ENCODE assay signal across 19 cellular contexts in the genomic region with DNA sequence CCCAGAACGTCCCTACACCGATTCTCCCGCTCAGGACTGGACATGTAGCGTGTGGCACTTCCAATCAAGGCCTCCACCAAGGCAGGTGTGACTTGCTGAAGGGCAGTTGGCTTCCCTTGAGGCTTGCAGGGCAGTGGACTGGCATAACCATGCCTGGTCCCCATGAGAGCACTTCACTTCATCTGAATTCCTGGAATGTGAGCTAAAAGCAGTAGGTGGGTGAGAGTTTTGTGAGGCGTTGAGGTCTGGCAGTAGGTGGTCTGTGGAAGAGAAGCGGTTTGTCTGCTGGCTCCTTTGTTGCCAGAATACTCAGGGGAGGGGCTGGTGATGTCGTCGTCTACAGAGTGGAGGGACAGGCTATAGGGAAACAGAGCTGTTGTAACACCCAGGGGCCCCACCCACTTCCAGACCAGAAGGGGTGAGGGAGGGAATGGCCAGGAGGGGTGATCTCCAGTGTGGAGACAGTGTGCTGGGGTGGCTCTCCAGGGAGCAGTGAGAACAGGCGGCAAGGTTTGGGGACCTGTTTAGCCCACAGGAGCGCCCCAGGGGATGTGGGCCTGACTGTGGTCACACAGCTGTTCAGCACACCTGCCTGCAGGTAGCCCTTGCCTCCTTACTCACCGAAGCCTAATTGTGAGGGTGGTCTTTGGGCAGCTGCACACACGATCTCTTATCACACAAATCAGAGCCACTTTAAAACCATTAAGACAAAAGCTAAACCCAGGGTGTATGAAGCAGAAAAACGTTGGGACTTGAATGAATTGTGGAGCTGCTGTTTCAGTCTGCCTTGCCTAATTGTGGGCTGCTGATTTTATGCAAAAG. TPM values are rescaled to one million over a fixed set of nuclear protein-coding genes. Genes with fewer than 3 reads are reported as not detected.
DNase-seq lines count a peak whose midpoint lies in the region; ATAC-seq, FAIRE-seq and TF ChIP-seq lines count a peak whose summit lies in the region.
"Had no signal": no experiment of that assay in that cellular context is flagged by ENCODE, and none has a peak within 500 bp of the region (broad histone marks: within the 10 kb centered on the region; RNA-seq: fewer than 3 reads in every experiment).

No MANE protein-coding gene starts in this region.

- H3K27me3 Mint-ChIP-seq in stimulated activated naive CD8-positive, alpha-beta T cell treated with anti-CD3 and anti-CD28 coated beads, Interleukin-15, amount 100 ng/mL, for 72 hours: no peaks in the 10 kb centered on the region
- H3K27me3 Mint-ChIP-seq: central memory CD8-positive, alpha-beta T cell had no signal

- H3K4me3 ChIP-seq in K562 (no peak overlapping the region), body of pancreas (no peak overlapping the region)
- H3K4me3 ChIP-seq: GM12878, lung had no signal

- no peaks in the 10 kb centered on the region for H3K79me2 ChIP-seq in K562 (ENCODE audit: control insufficient read depth, insufficient read depth, low read length)

- H3K4me1 ChIP-seq in K562 (replicated peaks in 1 of 2; ENCODE audit: control insufficient read depth in 2 of 2, insufficient read depth in 2 of 2, low read length in 2 of 2) (peaks cover 0 to under 1% of the 10 kb centered on the region in 2 experiments; a peak in 1 of 5 replicates), body of pancreas (no peaks in the 10 kb centered on the region)

- intact Hi-C loops in K562 (cut with micrococcal nuclease): no loop called here
- intact Hi-C loops in body of pancreas (cut with DNase I): no loop called here

- no peak for FAIRE-seq in K562 (lab: Jason Lieb, UNC)
- FAIRE-seq: G401.6, GM12878 had no signal

- H3K9me3 ChIP-seq in K562 (replicated peaks; ENCODE audit: control insufficient read depth, insufficient read depth, low read depth, low read length): no peaks in the 10 kb centered on the region
- H3K9me3 ChIP-seq in body of pancreas: no peaks in the 10 kb centered on the region

- H3K4me1 Mint-ChIP-seq in stimulated activated naive CD8-positive, alpha-beta T cell treated with anti-CD3 and anti-CD28 coated beads, Interleukin-15, amount 100 ng/mL, for 72 hours: no peaks in the 10 kb centered on the region
- H3K4me1 Mint-ChIP-seq: activated B cell treated with CpG ODN at 0.5 μM for 24 hours; central memory CD8-positive, alpha-beta T cell had no signal

- DNase-seq in stimulated activated naive CD8-positive, alpha-beta T cell treated with anti-CD3 and anti-CD28 coated beads, Interleukin-15, amount 100 ng/mL, for 72 hours: no peak
- DNase-seq in stimulated activated naive CD8-positive, alpha-beta T cell treated with anti-CD3 and anti-CD28 coated beads, Interleukin-15, Interleukin-2, amounts not matched to agents 100 U/mL and 50 U/mL, for 24 hours: no peak
- DNase-seq in K562 (ENCODE audit: extremely low read depth in 1 of 4, low spot score in 3 of 4) (peak in 2 of 4 experiments; percentile 11 to 25), left kidney (ENCODE audit: low read depth, low spot score) (peak; percentile 34), body of pancreas (no peak), cerebellum (ENCODE audit: low spot score) (no peak), 8988T (no peak)
- DNase-seq: activated B cell treated with CpG ODN at 0.5 μM for 24 hours; GOT3; naive thymus-derived CD8-positive, alpha-beta T cell; NCI-H2227 treated with DMSO at 0.1 percent for 48 hours; SHP77 treated with DMSO at 0.1 percent for 48 hours; T-helper 2 cell had no signal

- peak overlapping the region in 1 of 2 donors; percentile 28 for H3K27ac Mint-ChIP-seq in stimulated activated naive CD8-positive, alpha-beta T cell treated with anti-CD3 and anti-CD28 coated beads, Interleukin-15, amount 100 ng/mL, for 72 hours
- H3K27ac Mint-ChIP-seq: activated B cell treated with CpG ODN at 0.5 μM for 24 hours; activated T-helper 2 cell treated with anti-CD3 and anti-CD28 coated beads, Interferon-gamma antibody, Interleukin-2, Interleukin-4, amounts not matched to agents 10 μg/mL and 5 μg/mL and 100 μg/mL, durations not matched to agents 14 hours and 24 hours and 36 hours; naive thymus-derived CD8-positive, alpha-beta T cell had no signal

- H3K4me3 Mint-ChIP-seq in stimulated activated naive CD8-positive, alpha-beta T cell treated with anti-CD3 and anti-CD28 coated beads, Interleukin-15, amount 100 ng/mL, for 72 hours: no peak overlapping the region
- H3K4me3 Mint-ChIP-seq: activated B cell treated with CpG ODN at 0.5 μM for 24 hours; central memory CD8-positive, alpha-beta T cell; naive thymus-derived CD8-positive, alpha-beta T cell had no signal

- H2AFZ ChIP-seq in K562 (ENCODE audit: low read depth, low read length): no peak overlapping the region

- peak; percentile 45 for ATAC-seq in stimulated activated naive CD8-positive, alpha-beta T cell treated with anti-CD3 and anti-CD28 coated beads, Interleukin-15, amount 100 ng/mL, for 72 hours
- no peak for ATAC-seq in stimulated activated naive CD8-positive, alpha-beta T cell treated with anti-CD3 and anti-CD28 coated beads, Interleukin-15, Interleukin-2, amounts not matched to agents 100 U/mL and 50 U/mL, for 24 hours
- ATAC-seq in K562 (peak; percentile 83), HG02981 (IDR thresholded peaks at IDR 0.05; ENCODE audit: unreplicated experiment) (no peak), body of pancreas (no peak)
- ATAC-seq: GM12878; naive thymus-derived CD8-positive, alpha-beta T cell had no signal

- CTCF ChIA-PET in K562 (lab: Yijun Ruan, JAX; ENCODE audit: low intra/inter-chr PET ratio): no interaction called here

- TF ChIP-seq EP300 in K562 (IDR thresholded peaks at IDR 0.05; ENCODE audit: low read length): no peak

- POLR2A ChIA-PET in K562 (lab: Yijun Ruan, JAX): interaction anchor here (0.7 kb wide), 1 partner anchor 16 kb away, joined by 3 read pairs; no protein-coding TSS in a partner anchor

- H3K27me3 ChIP-seq in K562 (ENCODE audit: control insufficient read depth in 2 of 2, insufficient read depth in 2 of 2, low read length in 2 of 2) (peaks cover 12 to 25% of the 10 kb centered on the region in 2 experiments; a peak in 3 of 5 replicates), body of pancreas (no peaks in the 10 kb centered on the region)

- H3K9me3 Mint-ChIP-seq in stimulated activated naive CD8-positive, alpha-beta T cell treated with anti-CD3 and anti-CD28 coated beads, Interleukin-15, amount 100 ng/mL, for 72 hours: no peaks in the 10 kb centered on the region
- H3K9me3 Mint-ChIP-seq: activated B cell treated with CpG ODN at 0.5 μM for 24 hours; activated T-helper 2 cell treated with anti-CD3 and anti-CD28 coated beads, Interferon-gamma antibody, Interleukin-2, Interleukin-4, amounts not matched to agents 10 μg/mL and 5 μg/mL and 100 μg/mL, durations not matched to agents 14 hours and 24 hours and 36 hours; central memory CD8-positive, alpha-beta T cell; naive thymus-derived CD8-positive, alpha-beta T cell had no signal

- H3K36me3 ChIP-seq in K562 (ENCODE audit: control insufficient read depth, insufficient read depth, low read length) (no peaks in the 10 kb centered on the region), body of pancreas (replicated peaks in 1 of 2; ENCODE audit: insufficient read depth in 1 of 2, low read depth in 2 of 2) (no peaks in the 10 kb centered on the region)

- TF ChIP-seq POLR2A in K562 (conservative IDR thresholded peaks at IDR 0.05) (no peak), body of pancreas (IDR thresholded peaks at IDR 0.05) (no peak)

- TF ChIP-seq CTCF in K562 (IDR thresholded peaks at IDR 0.05 in 2 of 3, conservative IDR thresholded peaks at IDR 0.05 in 1 of 3; ENCODE audit: insufficient read depth in 2 of 3, low read depth in 1 of 3, low read length in 3 of 3) (no peak), body of pancreas (IDR thresholded peaks at IDR 0.05) (no peak)

- WGBS in K562 (ENCODE audit: insufficient coverage, low coverage, missing lambda C conversion rate): under 1% methylated on average over 12 of the region's 13 CpGs
- 65 to 73% methylated on average over 13 of the region's 13 CpGs for WGBS in body of pancreas, 2 donors

- no TSS peak for BruUV-seq in K562 (replicated peaks; lab: Mats Ljungman, UMichigan)

- in situ Hi-C loops in K562 (cut with MboI): no loop called here

- TF ChIP-seq RAD21 in K562 (CRISPR knock-in tag; conservative IDR thresholded peaks at IDR 0.05 in 1 of 2, IDR thresholded peaks at IDR 0.05 in 1 of 2): no peak

- H3K9ac ChIP-seq in K562 (ENCODE audit: insufficient read depth in 1 of 2, low read depth in 2 of 2, low read length in 2 of 2): no peak overlapping the region

- no peaks in the 10 kb centered on the region; the same call in 1 of the 2 replicates for H4K20me1 ChIP-seq in K562 (replicated peaks; ENCODE audit: control insufficient read depth, insufficient read depth, low read length)

- H3K27ac ChIP-seq in K562 (ENCODE audit: extremely low read depth, low read depth, low read length) (no peak overlapping the region), body of pancreas (no peak overlapping the region)

- H3K9me1 ChIP-seq in K562 (ENCODE audit: control insufficient read depth, insufficient read depth, low read length): no peaks in the 10 kb centered on the region

- H3K4me2 ChIP-seq in K562 (ENCODE audit: insufficient read depth, low read length): no peak overlapping the region

RNA-seq across cellular contexts. Expression of a gene that starts 21.5 kb away (rescaled TPM):
- total RNA-seq in K562 (2011; cell fraction: chromatin; rRNA removed; ENCODE audit: low replicate concordance): not detected in 2 replicates
- total RNA-seq in K562 (2011; cell fraction: nucleolus; rRNA removed): not detected in 2 replicates
- total RNA-seq in K562 (2011; cell fraction: nucleoplasm; rRNA removed): not detected in 2 replicates
- total RNA-seq in K562 (2014; rRNA removed) (not detected in 2 replicates), K562 (2014; rRNA removed; fragmentation: Illumina TruSeq; extraction: Trizol) (not detected in 2 replicates), K562 (2015; rRNA removed; fragmentation: Illumina TruSeq; extraction: Trizol) (not detected in 2 replicates), K562 (2021) (not detected in 2 replicates), body of pancreas (100 to 1,000 TPM in 1 of 2 donors, 10 to 100 TPM in 1; 56.6 to 104 TPM), cerebellum (2.4 TPM)
- polyA plus RNA-seq in K562 (2011; rRNA removed) (not detected in 2 replicates), K562 (2014; fragmentation: Illumina TruSeq; extraction: Trizol) (not detected in 2 replicates), K562 (2014; fragmentation: Nextera tagmentation; extraction: Ambion mirVana) (not detected), K562 (2014; rRNA removed) (not detected in 2 replicates)
- polyA plus RNA-seq in K562 (2011; cell fraction: cytosol; rRNA removed): not detected in 2 replicates
- polyA plus RNA-seq in K562 (2011; cell fraction: nucleus; rRNA removed): not detected in 2 replicates
- polyA plus RNA-seq in K562 (2012): not detected in 2 replicates
- not detected in 2 replicates for polyA minus RNA-seq in K562 (2011; rRNA and poly(A)+ RNA removed)
- not detected in 2 replicates for polyA minus RNA-seq in K562 (2011; cell fraction: cytosol; rRNA and poly(A)+ RNA removed)
- polyA minus RNA-seq in K562 (2011; cell fraction: nucleus; rRNA and poly(A)+ RNA removed): 0.22 TPM in 1 of 2 replicates, not detected in the other
- total RNA-seq: activated B cell treated with CpG ODN at 0.5 μM for 24 hours; GM12878; naive thymus-derived CD8-positive, alpha-beta T cell had no signal

RNA-seq across cellular contexts. Expression of a gene that starts 44.6 kb away (rescaled TPM):
- 59.4 and 126 TPM in 2 replicates for total RNA-seq in K562 (2011; cell fraction: chromatin; rRNA removed; ENCODE audit: low replicate concordance)
- 43.5 and 61.5 TPM in 2 replicates for total RNA-seq in K562 (2011; cell fraction: nucleolus; rRNA removed)
- total RNA-seq in K562 (2011; cell fraction: nucleoplasm; rRNA removed): 88.2 and 151 TPM in 2 replicates
- total RNA-seq in K562 (2014; rRNA removed) (148 and 153 TPM in 2 replicates), K562 (2014; rRNA removed; fragmentation: Illumina TruSeq; extraction: Trizol) (161 and 172 TPM in 2 replicates), K562 (2015; rRNA removed; fragmentation: Illumina TruSeq; extraction: Trizol) (136 and 148 TPM in 2 replicates), K562 (2021) (135 and 139 TPM in 2 replicates), body of pancreas (10 to 100 TPM; 62.0 to 74.2 TPM), cerebellum (109 TPM)
- polyA plus RNA-seq in K562 (2011; rRNA removed) (184 and 199 TPM in 2 replicates), K562 (2014; fragmentation: Illumina TruSeq; extraction: Trizol) (187 and 189 TPM in 2 replicates), K562 (2014; fragmentation: Nextera tagmentation; extraction: Ambion mirVana) (100 to 1,000 TPM; 450 to 493 TPM), K562 (2014; rRNA removed) (195 and 220 TPM in 2 replicates)
- 68.2 and 129 TPM in 2 replicates for polyA plus RNA-seq in K562 (2011; cell fraction: cytosol; rRNA removed)
- 136 and 174 TPM in 2 replicates for polyA plus RNA-seq in K562 (2011; cell fraction: nucleus; rRNA removed)
- 140 and 147 TPM in 2 replicates for polyA plus RNA-seq in K562 (2012)
- 138 and 151 TPM in 2 replicates for polyA minus RNA-seq in K562 (2011; rRNA and poly(A)+ RNA removed)
- 77.9 and 112 TPM in 2 replicates for polyA minus RNA-seq in K562 (2011; cell fraction: cytosol; rRNA and poly(A)+ RNA removed)
- 89.1 and 145 TPM in 2 replicates for polyA minus RNA-seq in K562 (2011; cell fraction: nucleus; rRNA and poly(A)+ RNA removed)

RNA-seq across cellular contexts. Expression of a gene that starts 45.5 kb away (rescaled TPM):
- 13.0 and 30.3 TPM in 2 replicates for total RNA-seq in K562 (2011; cell fraction: chromatin; rRNA removed; ENCODE audit: low replicate concordance)
- total RNA-seq in K562 (2011; cell fraction: nucleolus; rRNA removed): 8.9 and 9.3 TPM in 2 replicates
- 15.4 and 22.9 TPM in 2 replicates for total RNA-seq in K562 (2011; cell fraction: nucleoplasm; rRNA removed)
- total RNA-seq in K562 (2014; rRNA removed) (4.0 and 5.5 TPM in 2 replicates), K562 (2014; rRNA removed; fragmentation: Illumina TruSeq; extraction: Trizol) (5.1 and 5.3 TPM in 2 replicates), K562 (2015; rRNA removed; fragmentation: Illumina TruSeq; extraction: Trizol) (3.6 and 5.0 TPM in 2 replicates), K562 (2021) (4.0 and 5.5 TPM in 2 replicates), body of pancreas (100 to 1,000 TPM; 159 to 162 TPM), cerebellum (104 TPM)
- polyA plus RNA-seq in K562 (2011; rRNA removed) (7.8 and 8.6 TPM in 2 replicates), K562 (2014; fragmentation: Illumina TruSeq; extraction: Trizol) (4.6 and 4.7 TPM in 2 replicates), K562 (2014; fragmentation: Nextera tagmentation; extraction: Ambion mirVana) (1 to 10 TPM; 3.9 to 5.0 TPM), K562 (2014; rRNA removed) (7.0 and 7.5 TPM in 2 replicates)
- 2.9 and 4.2 TPM in 2 replicates for polyA plus RNA-seq in K562 (2011; cell fraction: cytosol; rRNA removed)
- 20.2 and 23.5 TPM in 2 replicates for polyA plus RNA-seq in K562 (2011; cell fraction: nucleus; rRNA removed)
- polyA plus RNA-seq in K562 (2012): 4.7 and 7.8 TPM in 2 replicates
- 9.5 and 11.5 TPM in 2 replicates for polyA minus RNA-seq in K562 (2011; rRNA and poly(A)+ RNA removed)
- 1.6 and 3.5 TPM in 2 replicates for polyA minus RNA-seq in K562 (2011; cell fraction: cytosol; rRNA and poly(A)+ RNA removed)
- polyA minus RNA-seq in K562 (2011; cell fraction: nucleus; rRNA and poly(A)+ RNA removed): 11.7 and 25.8 TPM in 2 replicates

Comparison
In these comparisons a context has a peak if more than half of its experiments do, and no peak if none do; other contexts are left out.
1. ATAC-seq: peak in stimulated activated naive CD8-positive, alpha-beta T cell treated with anti-CD3 and anti-CD28 coated beads, Interleukin-15, amount 100 ng/mL, for 72 hours (single experiment) and K562 (single experiment); none in stimulated activated naive CD8-positive, alpha-beta T cell treated with anti-CD3 and anti-CD28 coated beads, Interleukin-15, Interleukin-2, amounts not matched to agents 100 U/mL and 50 U/mL, for 24 hours (single experiment), HG02981 (single experiment) and body of pancreas (single experiment).
2. RNA of a gene that starts 21.5 kb away (total RNA-seq): 56.6 to 104 TPM in body of pancreas; 2.4 TPM in cerebellum (single experiment) and not detected in K562; every median in the first group is over 10 times any median in the second.